ENCODE assay signal across 15 cellular contexts in the genomic region with DNA sequence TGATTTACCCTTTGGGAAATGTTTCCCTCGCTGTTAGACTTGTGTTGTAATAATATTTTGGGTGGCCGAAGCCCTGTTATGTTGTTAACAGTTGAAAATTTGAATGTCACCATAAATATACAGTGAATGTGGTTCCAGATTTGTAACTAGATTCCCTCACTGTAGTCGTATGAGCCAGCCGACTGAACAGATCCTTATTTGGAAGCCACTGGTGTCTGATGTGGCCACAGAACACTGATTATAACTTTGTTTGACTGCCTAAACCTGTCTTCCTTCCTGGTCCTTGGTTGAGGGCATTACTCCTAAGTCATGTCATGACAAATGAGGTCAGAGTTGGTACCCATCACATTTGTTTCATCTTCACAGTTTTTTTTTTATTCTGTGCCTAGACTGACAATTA. TPM values are rescaled to one million over a fixed set of nuclear protein-coding genes. Genes with fewer than 3 reads are reported as not detected.
DNase-seq lines count a peak whose midpoint lies in the region; ATAC-seq and TF ChIP-seq lines count a peak whose summit lies in the region.
"Had no signal": no experiment of that assay in that cellular context is flagged by ENCODE, and none has a peak within 500 bp of the region (broad histone marks: within the 10 kb centered on the region; RNA-seq: fewer than 3 reads in every experiment).

No MANE protein-coding gene starts in this region.

- peak; percentile 4 for DNase-seq in Jurkat, Clone E6-1 (ENCODE audit: low read depth, low spot score)
- DNase-seq in epithelial cell of esophagus (ENCODE audit: low read depth) = peak; percentile 60
- DNase-seq in osteocyte (ENCODE audit: extremely low spot score, unreplicated experiment) = no peak
- no peak for DNase-seq in effector CD4-positive, alpha-beta T cell
- DNase-seq in activated naive CD4-positive, alpha-beta T cell (lab: John Stamatoyannopoulos, UW) = no peak
- DNase-seq in activated naive CD4-positive, alpha-beta T cell treated with anti-CD3 and anti-CD28 coated beads, Interleukin-2, amount 50 U/mL, for 72 hours (ENCODE audit: low spot score in 2 of 2) = no peak
- DNase-seq: activated naive CD4-positive, alpha-beta T cell treated with anti-CD3 and anti-CD28 coated beads for 36 hours; central memory CD4-positive, alpha-beta T cell; mucosa of descending colon; NCI-H2107; T-helper 17 cell had no signal

- no peaks in the 10 kb centered on the region for H3K9me3 Mint-ChIP-seq in osteocyte (ENCODE audit: unreplicated experiment)
- no peaks in the 10 kb centered on the region for H3K9me3 Mint-ChIP-seq in activated naive CD4-positive, alpha-beta T cell treated with anti-CD3 and anti-CD28 coated beads, Interleukin-2, amount 50 U/mL, for 72 hours
- H3K9me3 Mint-ChIP-seq: activated naive CD4-positive, alpha-beta T cell treated with anti-CD3 and anti-CD28 coated beads for 36 hours had no signal

- peaks cover 12% of the 10 kb centered on the region for H3K36me3 Mint-ChIP-seq in osteocyte (ENCODE audit: unreplicated experiment)
- no peaks in the 10 kb centered on the region for H3K36me3 Mint-ChIP-seq in activated naive CD4-positive, alpha-beta T cell treated with anti-CD3 and anti-CD28 coated beads, Interleukin-2, amount 50 U/mL, for 72 hours

- no peak overlapping the region for H3K9ac ChIP-seq in BLaER1

- H3K36me3 ChIP-seq in BLaER1 = no peaks in the 10 kb centered on the region
- H3K36me3 ChIP-seq: prostate gland, thyroid gland had no signal

- no peak overlapping the region for H3K4me3 ChIP-seq in BLaER1
- no peak overlapping the region for H3K4me3 ChIP-seq in Jurkat, Clone E6-1 (ENCODE audit: low read length)
- H3K4me3 ChIP-seq in epithelial cell of esophagus (ENCODE audit: low read length) = no peak overlapping the region
- H3K4me3 ChIP-seq: mucosa of descending colon, prostate gland, thyroid gland had no signal

- H3K4me1 ChIP-seq in BLaER1 = peaks cover 16% of the 10 kb centered on the region; the same call in 1 of the 2 replicates
- H3K4me1 ChIP-seq: prostate gland had no signal

- no peaks in the 10 kb centered on the region for H3K27me3 Mint-ChIP-seq in osteocyte (ENCODE audit: unreplicated experiment)

- peak overlapping the region; percentile 61 for H3K27ac Mint-ChIP-seq in osteocyte (ENCODE audit: unreplicated experiment)
- H3K27ac Mint-ChIP-seq in activated naive CD4-positive, alpha-beta T cell treated with anti-CD3 and anti-CD28 coated beads, Interleukin-2, amount 50 U/mL, for 72 hours = no peak overlapping the region
- H3K27ac Mint-ChIP-seq: activated naive CD4-positive, alpha-beta T cell treated with anti-CD3 and anti-CD28 coated beads for 36 hours; T-helper 17 cell had no signal

- peaks cover 75% of the 10 kb centered on the region for H3K4me1 Mint-ChIP-seq in osteocyte (ENCODE audit: unreplicated experiment)
- H3K4me1 Mint-ChIP-seq: T-helper 17 cell had no signal

- H3K27me3 ChIP-seq in BLaER1 = no peaks in the 10 kb centered on the region
- H3K27me3 ChIP-seq: thyroid gland had no signal

- H3K9me3 ChIP-seq in BLaER1 = no peaks in the 10 kb centered on the region
- H3K9me3 ChIP-seq: mucosa of descending colon, prostate gland, thyroid gland had no signal

- ATAC-seq in GM19452 (IDR thresholded peaks at IDR 0.05; ENCODE audit: unreplicated experiment) = no peak
- ATAC-seq in activated naive CD4-positive, alpha-beta T cell treated with anti-CD3 and anti-CD28 coated beads, Interleukin-2, amount 50 U/mL, for 72 hours = no peak
- ATAC-seq: mucosa of descending colon, T-helper 17 cell had no signal

- no peak for TF ChIP-seq CTCF in epithelial cell of esophagus (IDR thresholded peaks at IDR 0.05; ENCODE audit: insufficient read depth, low read depth, low read length, missing control alignments)
- TF ChIP-seq CTCF in osteocyte (IDR thresholded peaks at IDR 0.05) = no peak

- H3K27ac ChIP-seq in BLaER1 = no peak overlapping the region
- H3K27ac ChIP-seq: prostate gland had no signal

- H3K4me3 Mint-ChIP-seq in osteocyte (ENCODE audit: unreplicated experiment) = no peak overlapping the region
- H3K4me3 Mint-ChIP-seq: activated naive CD4-positive, alpha-beta T cell treated with anti-CD3 and anti-CD28 coated beads for 36 hours; T-helper 17 cell had no signal

- no peaks in the 10 kb centered on the region for H4K20me1 ChIP-seq in BLaER1

- H3K4me2 ChIP-seq in BLaER1 = peak overlapping the region; percentile 16; the same call in 1 of the 2 replicates

RNA-seq across cellular contexts. Expression of a gene that starts 45.4 kb away (rescaled TPM):
- 5.6 TPM for polyA plus RNA-seq in Jurkat, Clone E6-1 (2012; ENCODE audit: insufficient read depth, insufficient read length)
- total RNA-seq in osteocyte = 126 and 128 TPM in 2 replicates
- total RNA-seq in activated naive CD4-positive, alpha-beta T cell treated with anti-CD3 and anti-CD28 coated beads, Interleukin-2, amount 50 U/mL, for 72 hours = under 1 TPM; 0.62 to 0.75 TPM

Comparison
In these comparisons a context has a peak if more than half of its experiments do, and no peak if none do; other contexts are left out.
1. DNase-seq: peak in Jurkat, Clone E6-1 (single experiment) and epithelial cell of esophagus (single experiment); none in osteocyte (single experiment), effector CD4-positive, alpha-beta T cell (single experiment), activated naive CD4-positive, alpha-beta T cell (0 of 4) and activated naive CD4-positive, alpha-beta T cell treated with anti-CD3 and anti-CD28 coated beads, Interleukin-2, amount 50 U/mL, for 72 hours (0 of 2).
2. RNA of a gene that starts 45.4 kb away (total RNA-seq): 126 to 128 TPM in osteocyte; 0.62 to 0.75 TPM in activated naive CD4-positive, alpha-beta T cell treated with anti-CD3 and anti-CD28 coated beads, Interleukin-2, amount 50 U/mL, for 72 hours; every median in the first group is over 10 times any median in the second.